12 cellular contexts compared by ENCODE assay signal in the genomic region with DNA sequence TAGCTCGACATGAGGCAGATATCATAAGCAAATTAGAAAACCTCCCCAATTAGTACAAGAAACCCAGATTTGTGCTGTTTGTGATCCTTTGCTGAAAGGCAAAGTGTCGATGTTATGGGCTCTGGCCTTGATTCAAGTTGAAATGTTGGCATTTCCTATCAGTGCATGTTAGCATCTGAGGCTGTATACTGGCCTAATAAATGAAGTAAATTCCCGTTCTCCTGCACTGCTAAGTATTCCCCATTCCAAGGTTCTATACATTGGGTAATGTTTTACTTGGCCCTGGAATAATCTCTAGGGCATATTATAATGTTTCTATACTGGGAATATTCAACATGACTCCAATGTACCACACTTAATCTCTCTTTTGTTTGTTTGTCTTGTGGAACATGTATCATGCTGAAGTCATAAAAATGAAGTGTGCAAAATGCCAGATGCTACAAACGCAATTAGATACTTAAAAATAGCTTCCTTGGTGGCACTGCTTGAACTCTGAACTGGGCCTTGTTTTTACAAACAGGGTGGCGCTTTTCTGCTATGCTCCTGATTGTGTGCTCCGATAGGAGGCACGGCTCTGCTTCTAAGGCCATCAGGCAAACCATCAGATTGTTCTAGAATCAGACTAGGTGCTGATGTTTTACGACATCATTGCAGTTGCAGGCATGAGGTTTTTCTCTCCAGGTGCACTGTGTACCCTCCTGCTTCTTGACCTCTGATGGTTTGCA.
DNase-seq lines count a peak whose midpoint lies in the region; ATAC-seq and TF ChIP-seq lines count a peak whose summit lies in the region.
"Had no signal": no experiment of that assay in that cellular context is flagged by ENCODE, and none has a peak within 500 bp of the region (broad histone marks: within the 10 kb centered on the region; RNA-seq: fewer than 3 reads in every experiment).

No MANE protein-coding gene starts in this region.

- POLR2A ChIA-PET in WTC11 (lab: Charles Lee) = no interaction called here

- 43% methylated on average over 8 of the region's 8 CpGs for WGBS in right cardiac atrium

- no peaks in the 10 kb centered on the region for H3K36me3 ChIP-seq in tibial artery

- H3K27ac ChIP-seq in right cardiac atrium (ENCODE audit: low read length) (no peak overlapping the region), tibial artery (peak overlapping the region; percentile 68 to 71)

- TF ChIP-seq CTCF in WTC11 (IDR thresholded peaks at IDR 0.05) (no peak), tibial artery (IDR thresholded peaks at IDR 0.05) (no peak)

- no peaks in the 10 kb centered on the region; the same call in 1 of the 2 replicates for H3K27me3 Mint-ChIP-seq in WTC11 (ENCODE audit: low read depth)
- H3K27me3 Mint-ChIP-seq in stimulated activated naive CD8-positive, alpha-beta T cell treated with anti-CD3 and anti-CD28 coated beads, Interleukin-15, amount 100 ng/mL, for 72 hours = no peaks in the 10 kb centered on the region
- H3K27me3 Mint-ChIP-seq: activated CD8-positive, alpha-beta T cell treated with anti-CD3 and anti-CD28 coated beads for 36 hours; B cell; memory B cell; stimulated activated naive B cell treated with anti-CD40 and anti-IgM and Interleukin-4, amounts not matched to agents 10 μg/mL and 1 μg/mL and 100 μg/mL, for 72 hours had no signal

- no peak for ATAC-seq in WTC11
- peak; percentile 18 to 42 for ATAC-seq in right cardiac atrium
- no peak for ATAC-seq in stimulated activated naive CD8-positive, alpha-beta T cell treated with anti-CD3 and anti-CD28 coated beads, Interleukin-15, amount 100 ng/mL, for 72 hours
- no peak for ATAC-seq in GM21723 (IDR thresholded peaks at IDR 0.05; ENCODE audit: unreplicated experiment)
- ATAC-seq: activated CD8-positive, alpha-beta T cell treated with anti-CD3 and anti-CD28 coated beads for 36 hours; stimulated activated naive B cell treated with anti-CD40 and anti-IgM and Interleukin-4, amounts not matched to agents 10 μg/mL and 1 μg/mL and 100 μg/mL, for 72 hours had no signal

- CTCF ChIA-PET in WTC11 (lab: Charles Lee) = no interaction called here

- no peak overlapping the region for H3K4me3 ChIP-seq in right cardiac atrium (ENCODE audit: low read length)
- H3K4me3 ChIP-seq in tibial artery = peak overlapping the region in 1 of 2 donors; percentile 11

- peaks cover 9% of the 10 kb centered on the region for H3K9me3 Mint-ChIP-seq in WTC11
- peaks cover 13 to 26% of the 10 kb centered on the region in 2 donors for H3K9me3 Mint-ChIP-seq in stimulated activated naive CD8-positive, alpha-beta T cell treated with anti-CD3 and anti-CD28 coated beads, Interleukin-15, amount 100 ng/mL, for 72 hours

- DNase-seq in NCI-H82 (lab: John Stamatoyannopoulos, UW) = peak; percentile 50
- no peak for DNase-seq in NCI-H82 treated with DMSO at 0.1 percent for 48 hours (lab: John Stamatoyannopoulos, UW; ENCODE audit: unreplicated experiment)
- DNase-seq in WTC11 (ENCODE audit: low spot score) = no peak
- DNase-seq in right cardiac atrium = no peak
- no peak for DNase-seq in tibial artery
- DNase-seq in stimulated activated naive CD8-positive, alpha-beta T cell treated with anti-CD3 and anti-CD28 coated beads, Interleukin-15, amount 100 ng/mL, for 72 hours = no peak
- no peak for DNase-seq in RPMI8226
- DNase-seq: activated CD8-positive, alpha-beta T cell treated with anti-CD3 and anti-CD28 coated beads for 36 hours; stimulated activated naive B cell treated with anti-CD40 and anti-IgM and Interleukin-4, amounts not matched to agents 10 μg/mL and 1 μg/mL and 100 μg/mL, for 72 hours had no signal

- no peaks in the 10 kb centered on the region; the same call in 1 of the 2 replicates for H3K36me3 Mint-ChIP-seq in WTC11

- H3K4me3 Mint-ChIP-seq in WTC11 = no peak overlapping the region
- no peak overlapping the region for H3K4me3 Mint-ChIP-seq in stimulated activated naive CD8-positive, alpha-beta T cell treated with anti-CD3 and anti-CD28 coated beads, Interleukin-15, amount 100 ng/mL, for 72 hours
- H3K4me3 Mint-ChIP-seq: activated CD8-positive, alpha-beta T cell treated with anti-CD3 and anti-CD28 coated beads for 36 hours; B cell; memory B cell; stimulated activated naive B cell treated with anti-CD40 and anti-IgM and Interleukin-4, amounts not matched to agents 10 μg/mL and 1 μg/mL and 100 μg/mL, for 72 hours had no signal

- intact Hi-C loops in right cardiac atrium (cut with DNase I) = no loop called here
- intact Hi-C loops in tibial artery (cut with DNase I; ENCODE audit: low total_unique reads) = no loop called here

- H3K9me3 ChIP-seq in right cardiac atrium (ENCODE audit: control insufficient read depth, low read length) (no peaks in the 10 kb centered on the region), tibial artery (peaks cover 0 to 9% (median 0%) of the 10 kb centered on the region in 3 donors)

- H3K27me3 ChIP-seq in right cardiac atrium (ENCODE audit: control insufficient read depth, insufficient read depth) (no peaks in the 10 kb centered on the region), tibial artery (no peaks in the 10 kb centered on the region)

- peaks cover 4% of the 10 kb centered on the region for H3K4me1 ChIP-seq in right cardiac atrium (ENCODE audit: control insufficient read depth, insufficient read depth, low read length)
- peaks cover 0 to 27% (median 18%) of the 10 kb centered on the region in 4 donors for H3K4me1 ChIP-seq in tibial artery

- H3K27ac Mint-ChIP-seq in WTC11 = peak overlapping the region; percentile 4; the same call in 1 of the 2 replicates
- H3K27ac Mint-ChIP-seq in stimulated activated naive CD8-positive, alpha-beta T cell treated with anti-CD3 and anti-CD28 coated beads, Interleukin-15, amount 100 ng/mL, for 72 hours = no peak overlapping the region
- H3K27ac Mint-ChIP-seq: activated CD8-positive, alpha-beta T cell treated with anti-CD3 and anti-CD28 coated beads for 36 hours; B cell; memory B cell; stimulated activated naive B cell treated with anti-CD40 and anti-IgM and Interleukin-4, amounts not matched to agents 10 μg/mL and 1 μg/mL and 100 μg/mL, for 72 hours had no signal

- peaks cover 31% of the 10 kb centered on the region for H3K4me1 Mint-ChIP-seq in WTC11
- peaks cover 8% of the 10 kb centered on the region for H3K4me1 Mint-ChIP-seq in stimulated activated naive CD8-positive, alpha-beta T cell treated with anti-CD3 and anti-CD28 coated beads, Interleukin-15, amount 100 ng/mL, for 72 hours
- H3K4me1 Mint-ChIP-seq: B cell; stimulated activated naive B cell treated with anti-CD40 and anti-IgM and Interleukin-4, amounts not matched to agents 10 μg/mL and 1 μg/mL and 100 μg/mL, for 72 hours had no signal

TF ChIP-seq in WTC11, 78 proteins besides CTCF, POLR2A, EP300 and RAD21:
- TF ChIP-seq PRRX2 (CRISPR knock-in tag; IDR thresholded peaks at IDR 0.05) (no peak), FOXP1 (CRISPR knock-in tag; IDR thresholded peaks at IDR 0.05; ENCODE audit: borderline replicate concordance) (no peak), GABPB1 (CRISPR knock-in tag; IDR thresholded peaks at IDR 0.05) (no peak), HMGA2 (CRISPR knock-in tag; IDR thresholded peaks at IDR 0.05) (no peak), NR2C2 (CRISPR knock-in tag; IDR thresholded peaks at IDR 0.05) (no peak)

Comparison
In these comparisons a context has a peak if more than half of its experiments do, and no peak if none do; other contexts are left out.
1. ATAC-seq: peak in right cardiac atrium (2 of 2); none in WTC11 (single experiment), stimulated activated naive CD8-positive, alpha-beta T cell treated with anti-CD3 and anti-CD28 coated beads, Interleukin-15, amount 100 ng/mL, for 72 hours (single experiment) and GM21723 (single experiment).